ENCODE assay signal across 8 cellular contexts in the genomic region with DNA sequence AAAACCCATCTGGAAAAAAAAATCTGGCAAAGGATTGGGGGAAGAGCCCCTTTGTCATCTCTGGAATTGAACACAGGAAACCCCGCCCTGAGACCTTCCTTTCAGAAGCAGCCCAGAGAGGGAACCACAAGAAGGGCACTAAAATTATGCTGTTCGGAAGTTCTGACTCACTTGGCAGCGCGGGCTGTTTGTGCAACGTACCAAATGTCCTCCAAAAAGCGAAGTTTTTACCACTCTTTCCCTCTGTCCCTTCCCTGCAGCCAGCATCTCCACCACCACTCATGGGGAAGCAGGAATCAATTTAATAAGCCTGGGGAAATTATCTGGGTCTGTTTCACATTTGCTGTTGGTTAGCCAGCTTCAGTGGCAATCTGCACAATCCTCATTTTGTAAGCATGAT. TPM values are rescaled to one million over a fixed set of nuclear protein-coding genes. Genes with fewer than 3 reads are reported as not detected.
A peak's percentile ranks its signal among the peaks of the same experiment; 100 is the strongest.
DNase-seq lines count a peak whose midpoint lies in the region; ATAC-seq and TF ChIP-seq lines count a peak whose summit lies in the region.

No MANE protein-coding gene starts in this region.

- intact Hi-C loops in activated T-helper 2 cell treated with anti-CD3 and anti-CD28 coated beads, Interferon-gamma antibody, Interleukin-2, Interleukin-4, amounts not matched to agents 10 μg/mL and 5 μg/mL and 100 μg/mL, durations not matched to agents 14 hours and 24 hours and 36 hours (cut with micrococcal nuclease), result loop anchor here (5.0 kb wide), 1 partner anchor 1542 kb away; the partner anchor contains the start of gene ASB2

- DNase-seq in GM10266 (ENCODE audit: extremely low spot score) (peak; percentile 63), RPMI8226 (peak; percentile 70), right atrium auricular region (ENCODE audit: low spot score) (peak; percentile 95), NCI-H1092 (lab: John Stamatoyannopoulos, UW) (no peak)
- peak; percentile 64 for DNase-seq in activated T-helper 2 cell treated with anti-CD3 and anti-CD28 coated beads, Interferon-gamma antibody, Interleukin-2, Interleukin-4, amounts not matched to agents 10 μg/mL and 5 μg/mL and 100 μg/mL, durations not matched to agents 14 hours and 24 hours and 36 hours (ENCODE audit: low spot score)
- peak; percentile 43 to 55 for DNase-seq in stimulated activated CD8-positive, alpha-beta memory T cell treated with anti-CD3 and anti-CD28 coated beads, Interleukin-2, amount 100 ng/mL, for 1 hour (ENCODE audit: low read depth in 2 of 2)

- peak overlapping the region; percentile 54 to 97 for H3K27ac ChIP-seq in right atrium auricular region

- no peaks in the 10 kb centered on the region for H3K9me3 Mint-ChIP-seq in activated T-helper 2 cell treated with anti-CD3 and anti-CD28 coated beads, Interferon-gamma antibody, Interleukin-2, Interleukin-4, amounts not matched to agents 10 μg/mL and 5 μg/mL and 100 μg/mL, durations not matched to agents 14 hours and 24 hours and 36 hours

- H3K36me3 Mint-ChIP-seq in activated T-helper 2 cell treated with anti-CD3 and anti-CD28 coated beads, Interferon-gamma antibody, Interleukin-2, Interleukin-4, amounts not matched to agents 10 μg/mL and 5 μg/mL and 100 μg/mL, durations not matched to agents 14 hours and 24 hours and 36 hours (ENCODE audit: low read depth), result peaks cover 8% of the 10 kb centered on the region

- H3K36me3 ChIP-seq in right atrium auricular region, result no peaks in the 10 kb centered on the region

- H3K4me3 ChIP-seq in right atrium auricular region, result no peak overlapping the region

- ATAC-seq in HG02571 (IDR thresholded peaks at IDR 0.05; ENCODE audit: unreplicated experiment), result no peak
- ATAC-seq in HG02759 (IDR thresholded peaks at IDR 0.05; ENCODE audit: unreplicated experiment), result no peak

- no peaks in the 10 kb centered on the region for H3K9me3 ChIP-seq in right atrium auricular region

- H3K4me1 Mint-ChIP-seq in activated T-helper 2 cell treated with anti-CD3 and anti-CD28 coated beads, Interferon-gamma antibody, Interleukin-2, Interleukin-4, amounts not matched to agents 10 μg/mL and 5 μg/mL and 100 μg/mL, durations not matched to agents 14 hours and 24 hours and 36 hours (ENCODE audit: low read depth), result peaks cover 76% of the 10 kb centered on the region

- no peaks in the 10 kb centered on the region for H3K27me3 ChIP-seq in right atrium auricular region

- no peaks in the 10 kb centered on the region for H3K27me3 Mint-ChIP-seq in activated T-helper 2 cell treated with anti-CD3 and anti-CD28 coated beads, Interferon-gamma antibody, Interleukin-2, Interleukin-4, amounts not matched to agents 10 μg/mL and 5 μg/mL and 100 μg/mL, durations not matched to agents 14 hours and 24 hours and 36 hours (ENCODE audit: low read depth)

- TF ChIP-seq CTCF in GM10266 (IDR thresholded peaks at IDR 0.05; ENCODE audit: control insufficient read depth, insufficient read depth, low read depth, missing control alignments) (no peak), right atrium auricular region (IDR thresholded peaks at IDR 0.05) (no peak)

- peak overlapping the region; percentile 65 for H3K4me3 Mint-ChIP-seq in activated T-helper 2 cell treated with anti-CD3 and anti-CD28 coated beads, Interferon-gamma antibody, Interleukin-2, Interleukin-4, amounts not matched to agents 10 μg/mL and 5 μg/mL and 100 μg/mL, durations not matched to agents 14 hours and 24 hours and 36 hours (ENCODE audit: low read depth)

- peak overlapping the region; percentile 98 for H3K27ac Mint-ChIP-seq in activated T-helper 2 cell treated with anti-CD3 and anti-CD28 coated beads, Interferon-gamma antibody, Interleukin-2, Interleukin-4, amounts not matched to agents 10 μg/mL and 5 μg/mL and 100 μg/mL, durations not matched to agents 14 hours and 24 hours and 36 hours

- peaks cover 0 to 78% of the 10 kb centered on the region in 2 donors for H3K4me1 ChIP-seq in right atrium auricular region

RNA-seq across cellular contexts. Expression of gene SYNE3, which starts 3.2 kb away (rescaled TPM):
- 36.5 and 40.1 TPM in 2 replicates for total RNA-seq in activated T-helper 2 cell treated with anti-CD3 and anti-CD28 coated beads, Interferon-gamma antibody, Interleukin-2, Interleukin-4, amounts not matched to agents 10 μg/mL and 5 μg/mL and 100 μg/mL, durations not matched to agents 14 hours and 24 hours and 36 hours
- total RNA-seq in right atrium auricular region, result 10 to 100 TPM in 1 of 2 donors, 1 to 10 TPM in 1; 8.2 to 13.2 TPM

RNA-seq across cellular contexts. Expression of gene GLRX5, which starts 15.2 kb away (rescaled TPM):
- 32.4 and 39.4 TPM in 2 replicates for total RNA-seq in activated T-helper 2 cell treated with anti-CD3 and anti-CD28 coated beads, Interferon-gamma antibody, Interleukin-2, Interleukin-4, amounts not matched to agents 10 μg/mL and 5 μg/mL and 100 μg/mL, durations not matched to agents 14 hours and 24 hours and 36 hours
- total RNA-seq in right atrium auricular region, result 10 to 100 TPM; 54.0 to 58.9 TPM
